17 cellular contexts compared by ENCODE assay signal in genomic region chr3:58256511-58256910, GRCh38. TPM values are rescaled to one million over a fixed set of nuclear protein-coding genes. Genes with fewer than 3 reads are reported as not detected.
DNase-seq lines count a peak whose midpoint lies in the region; ATAC-seq and TF ChIP-seq lines count a peak whose summit lies in the region.
"Had no signal": no experiment of that assay in that cellular context is flagged by ENCODE, and none has a peak within 500 bp of the region (broad histone marks: within the 10 kb centered on the region; RNA-seq: fewer than 3 reads in every experiment).

No MANE protein-coding gene starts in this region.

- H3K9me3 ChIP-seq in endodermal cell (ENCODE audit: control insufficient read depth, low read length) (no peaks in the 10 kb centered on the region), gastrocnemius medialis (no peaks in the 10 kb centered on the region)
- H3K9me3 ChIP-seq: Caco-2, HAP-1 had no signal

- TF ChIP-seq CTCF in endodermal cell (conservative IDR thresholded peaks at IDR 0.05) (peak; percentile 14), gastrocnemius medialis (IDR thresholded peaks at IDR 0.05 in 4 of 5, conservative IDR thresholded peaks at IDR 0.05 in 1 of 5) (no peak)

- H3K36me3 Mint-ChIP-seq in endodermal cell (ENCODE audit: low read depth) = peaks cover 15% of the 10 kb centered on the region
- H3K36me3 Mint-ChIP-seq in stimulated activated memory B cell treated with anti-CD40 and anti-IgM and Interleukin-4, amounts not matched to agents 10 μg/mL and 1 μg/mL and 100 μg/mL, for 72 hours = peaks cover 60% of the 10 kb centered on the region

- H3K4me3 ChIP-seq in endodermal cell (ENCODE audit: low read length) (no peak overlapping the region), gastrocnemius medialis (no peak overlapping the region)
- H3K4me3 ChIP-seq: HAP-1 had no signal

- H3K27ac Mint-ChIP-seq in endodermal cell = no peak overlapping the region
- H3K27ac Mint-ChIP-seq in stimulated activated memory B cell treated with anti-CD40 and anti-IgM and Interleukin-4, amounts not matched to agents 10 μg/mL and 1 μg/mL and 100 μg/mL, for 72 hours = peak overlapping the region; percentile 18
- H3K27ac Mint-ChIP-seq: CD4-positive, CD25-positive, alpha-beta regulatory T cell; CD8-positive, alpha-beta T cell had no signal

- H3K9ac ChIP-seq in endodermal cell (ENCODE audit: extremely low read depth, low read length, poor library complexity, severe bottlenecking) = no peak overlapping the region

- ATAC-seq in stimulated activated memory B cell treated with anti-CD40 and anti-IgM and Interleukin-4, amounts not matched to agents 10 μg/mL and 1 μg/mL and 100 μg/mL, for 72 hours = no peak
- ATAC-seq in gastrocnemius medialis (no peak), HG03175 (IDR thresholded peaks at IDR 0.05; ENCODE audit: unreplicated experiment) (no peak)
- ATAC-seq: CD8-positive, alpha-beta T cell had no signal

- no peaks in the 10 kb centered on the region for H3K27me3 Mint-ChIP-seq in endodermal cell (ENCODE audit: insufficient read depth)
- no peaks in the 10 kb centered on the region for H3K27me3 Mint-ChIP-seq in stimulated activated memory B cell treated with anti-CD40 and anti-IgM and Interleukin-4, amounts not matched to agents 10 μg/mL and 1 μg/mL and 100 μg/mL, for 72 hours
- H3K27me3 Mint-ChIP-seq: CD4-positive, CD25-positive, alpha-beta regulatory T cell had no signal

- no peak overlapping the region for H3K27ac ChIP-seq in endodermal cell (ENCODE audit: low read depth, low read length)
- H3K27ac ChIP-seq in gastrocnemius medialis = no peak overlapping the region

- no peaks in the 10 kb centered on the region for H3K9me3 Mint-ChIP-seq in endodermal cell
- H3K9me3 Mint-ChIP-seq in stimulated activated memory B cell treated with anti-CD40 and anti-IgM and Interleukin-4, amounts not matched to agents 10 μg/mL and 1 μg/mL and 100 μg/mL, for 72 hours = no peaks in the 10 kb centered on the region
- H3K9me3 Mint-ChIP-seq: CD8-positive, alpha-beta T cell had no signal

- H3K4me1 ChIP-seq in endodermal cell (ENCODE audit: control insufficient read depth, insufficient read depth, low read length) (no peaks in the 10 kb centered on the region), gastrocnemius medialis (peaks cover 0 to 12% of the 10 kb centered on the region in 2 donors)
- H3K4me1 ChIP-seq: Caco-2, HAP-1 had no signal

- no peaks in the 10 kb centered on the region for H3K27me3 ChIP-seq in endodermal cell (ENCODE audit: control insufficient read depth, insufficient read depth, low read length, poor library complexity, severe bottlenecking)
- no peaks in the 10 kb centered on the region for H3K27me3 ChIP-seq in gastrocnemius medialis

- H3K4me1 Mint-ChIP-seq in endodermal cell = peaks cover 3% of the 10 kb centered on the region
- H3K4me1 Mint-ChIP-seq in stimulated activated memory B cell treated with anti-CD40 and anti-IgM and Interleukin-4, amounts not matched to agents 10 μg/mL and 1 μg/mL and 100 μg/mL, for 72 hours = peaks cover 19% of the 10 kb centered on the region

- H3K36me3 ChIP-seq in endodermal cell (ENCODE audit: control insufficient read depth, insufficient read depth, low read length) (no peaks in the 10 kb centered on the region), gastrocnemius medialis (peaks cover 0 to 8% of the 10 kb centered on the region in 2 donors)

- TF ChIP-seq POLR2A in gastrocnemius medialis (IDR thresholded peaks at IDR 0.05) = no peak

- 95 to 100% methylated on average over 3 to 4 of the region's 4 CpGs for WGBS in endodermal cell (ENCODE audit: insufficient coverage in 1 of 2, insufficient read length in 1 of 2), 2 experiments

- intact Hi-C loops in gastrocnemius medialis (cut with DNase I; ENCODE audit: low total_unique reads) = no loop called here

- peak; percentile 96 for DNase-seq in SW480 (ENCODE audit: low spot score)
- DNase-seq in endodermal cell = no peak
- no peak for DNase-seq in KBM-7
- no peak for DNase-seq in gastrocnemius medialis
- DNase-seq: C1 segment of cervical spinal cord; Caco-2; CD4-positive, CD25-positive, alpha-beta regulatory T cell; CD8-positive, alpha-beta T cell; DMS153; DND-41; GOT3 had no signal

- H3K4me3 Mint-ChIP-seq in endodermal cell = no peak overlapping the region
- no peak overlapping the region for H3K4me3 Mint-ChIP-seq in stimulated activated memory B cell treated with anti-CD40 and anti-IgM and Interleukin-4, amounts not matched to agents 10 μg/mL and 1 μg/mL and 100 μg/mL, for 72 hours
- H3K4me3 Mint-ChIP-seq: CD4-positive, CD25-positive, alpha-beta regulatory T cell; CD8-positive, alpha-beta T cell had no signal

- in situ Hi-C loops in KBM-7 (cut with MboI; ENCODE audit: low pct_unique_long_range_greater_than_20kb, low sequenced_read_pairs) = no loop called here
- in situ Hi-C loops in gastrocnemius medialis (cut with MboI; ENCODE audit: low sequenced_read_pairs in 4 of 4) = no loop called here

RNA-seq across cellular contexts. Expression of gene ABHD6, which starts 18.9 kb away (rescaled TPM):
- total RNA-seq in endodermal cell = 1 to 10 TPM; 7.5 to 8.6 TPM
- 10.7 TPM for polyA plus RNA-seq in endodermal cell (2013, experiment 1 of 2)
- polyA plus RNA-seq in endodermal cell (2013, experiment 2 of 2) = 7.8 TPM
- 10 to 100 TPM in 2 of 4 donors, 1 to 10 TPM in 2; 5.8 to 14.0 (median 9.6) TPM for total RNA-seq in gastrocnemius medialis

RNA-seq across cellular contexts. Expression of gene DNASE1L3, which starts 45.7 kb away (rescaled TPM):
- total RNA-seq in endodermal cell (not detected), gastrocnemius medialis (under 1 TPM in 2 of 4 donors, not detected in 2; 0.29 to 0.42 TPM)
- not detected for polyA plus RNA-seq in endodermal cell (2013, experiment 1 of 2)
- polyA plus RNA-seq in endodermal cell (2013, experiment 2 of 2) = not detected
- total RNA-seq: A172; A673; CD4-positive, CD25-positive, alpha-beta regulatory T cell; CD8-positive, alpha-beta T cell had no signal
- polyA plus RNA-seq: BJ had no signal

RNA-seq across cellular contexts. Expression of gene RPP14, which starts 49.5 kb away (rescaled TPM):
- total RNA-seq in endodermal cell = 10 to 100 TPM; 22.0 to 23.6 TPM
- polyA plus RNA-seq in endodermal cell (2013, experiment 1 of 2) = 12.6 TPM
- 13.5 TPM for polyA plus RNA-seq in endodermal cell (2013, experiment 2 of 2)
- 10 to 100 TPM; 16.6 to 28.9 (median 17.1) TPM for total RNA-seq in gastrocnemius medialis

RNA-seq across cellular contexts. Expression of gene HTD2, which starts 49.8 kb away (rescaled TPM):
- total RNA-seq in endodermal cell (10 to 100 TPM; 10.5 to 13.7 TPM), gastrocnemius medialis (10 to 100 TPM; 14.1 to 26.2 (median 21.7) TPM)
- polyA plus RNA-seq in endodermal cell (2013, experiment 1 of 2) = 11.7 TPM
- polyA plus RNA-seq in endodermal cell (2013, experiment 2 of 2) = 8.9 TPM
